Comparison of ENCODE assay signal across 1 cellular context in the genomic region with DNA sequence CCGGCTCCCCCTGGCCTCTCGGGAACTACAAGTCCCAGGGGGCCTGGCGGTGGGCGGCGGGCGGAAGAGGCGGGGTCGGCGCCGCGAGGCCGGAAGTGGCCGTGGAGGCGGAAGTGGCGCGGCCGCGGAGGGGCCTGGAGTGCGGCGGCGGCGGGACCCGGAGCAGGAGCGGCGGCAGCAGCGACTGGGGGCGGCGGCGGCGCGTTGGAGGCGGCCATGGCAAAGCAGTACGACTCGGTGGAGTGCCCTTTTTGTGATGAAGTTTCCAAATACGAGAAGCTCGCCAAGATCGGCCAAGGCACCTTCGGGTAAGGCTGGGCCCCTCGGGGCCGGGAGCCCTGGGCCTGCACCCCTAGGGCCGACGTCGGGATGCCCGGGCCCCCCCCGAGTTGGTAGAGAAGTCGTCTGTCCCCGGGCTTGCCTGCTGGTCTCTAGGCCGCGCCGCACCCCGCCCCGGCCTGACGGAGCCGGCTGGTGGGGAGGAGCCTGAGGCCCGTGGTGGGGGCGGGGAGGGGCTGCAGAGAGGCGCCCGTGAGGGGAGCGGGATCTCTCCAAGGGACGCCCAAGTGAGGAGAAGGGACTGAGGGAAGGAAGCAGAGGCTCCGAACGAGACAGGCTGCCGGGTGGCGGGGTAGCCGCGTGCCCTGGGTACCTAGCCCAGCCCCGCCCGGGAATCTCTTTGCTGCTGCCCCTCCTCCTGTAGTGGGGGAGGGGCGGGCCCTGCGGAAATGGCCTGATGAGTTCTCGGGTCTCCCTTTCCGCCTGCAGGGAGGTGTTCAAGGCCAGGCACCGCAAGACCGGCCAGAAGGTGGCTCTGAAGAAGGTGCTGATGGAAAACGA.
TF ChIP-seq lines count a peak whose summit lies in the region.

Gene CDK9, plus strand, starts transcription at position 102 of the 840 bp plus-strand sequence. Its CDS starts 115 bp downstream, at position 217.

TF ChIP-seq in HEK293, 187 proteins besides CTCF, POLR2A, EP300 and RAD21 (continued from another document and continues in another):
- TF ChIP-seq ZNF514 (tag by site-specific recombination; IDR thresholded peaks at IDR 0.05) (no peak), ZXDB (tag by site-specific recombination; IDR thresholded peaks at IDR 0.05) (peak; percentile 69), ZNF426 (tag by site-specific recombination; IDR thresholded peaks at IDR 0.05) (no peak), GLIS2 (tag by site-specific recombination; IDR thresholded peaks at IDR 0.05) (peak; percentile 62), ZNF37A (tag by site-specific recombination; IDR thresholded peaks at IDR 0.05) (0 out of 2 replicates have a peak, but pooled peaks have one; percentile 32), KLF8 (tag by site-specific recombination; IDR thresholded peaks at IDR 0.05) (peak; percentile 80), HOXC10 (CRISPR knock-in tag; IDR thresholded peaks at IDR 0.05) (no peak), ZNF266 (tag by site-specific recombination; IDR thresholded peaks at IDR 0.05; ENCODE audit: low read depth) (no peak), ZNF561 (tag by site-specific recombination; IDR thresholded peaks at IDR 0.05; ENCODE audit: borderline replicate concordance) (no peak; the same call in 1 of the 2 replicates), ZNF140 (tag by site-specific recombination; IDR thresholded peaks at IDR 0.05) (no peak), KLF9 (tag by site-specific recombination; IDR thresholded peaks at IDR 0.05; ENCODE audit: low read depth) (peak; percentile 74), ZNF501 (tag by site-specific recombination; IDR thresholded peaks at IDR 0.05) (0 out of 2 replicates have a peak, but pooled peaks have one; percentile 24), ZNF530 (tag by site-specific recombination; IDR thresholded peaks at IDR 0.05; ENCODE audit: low read depth) (no peak), ZIC2 (tag by site-specific recombination; IDR thresholded peaks at IDR 0.05) (peak; percentile 35; the same call in 1 of the 2 replicates), ZNF791 (tag by site-specific recombination; IDR thresholded peaks at IDR 0.05) (no peak), ZNF214 (tag by site-specific recombination; IDR thresholded peaks at IDR 0.05; ENCODE audit: borderline replicate concordance) (no peak), ZEB2 (tag by site-specific recombination; IDR thresholded peaks at IDR 0.05) (peak; percentile 79), ZNF280C (tag by site-specific recombination; IDR thresholded peaks at IDR 0.05) (no peak), WT1 (tag by site-specific recombination; IDR thresholded peaks at IDR 0.05) (peak; percentile 29; the same call in 1 of the 2 replicates), ZNF555 (tag by site-specific recombination; conservative IDR thresholded peaks at IDR 0.05) (no peak), ZNF16 (tag by site-specific recombination; IDR thresholded peaks at IDR 0.05; ENCODE audit: low read depth) (no peak), ZNF394 (tag by site-specific recombination; IDR thresholded peaks at IDR 0.05; ENCODE audit: borderline replicate concordance) (no peak), ZNF335 (tag by site-specific recombination; conservative IDR thresholded peaks at IDR 0.05) (peak; percentile 91), PRDM1 (tag by site-specific recombination; IDR thresholded peaks at IDR 0.05) (no peak), ZNF596 (tag by site-specific recombination; IDR thresholded peaks at IDR 0.05) (no peak), BCL6B (tag by site-specific recombination; IDR thresholded peaks at IDR 0.05) (no peak), ZNF366 (tag by site-specific recombination; conservative IDR thresholded peaks at IDR 0.05) (peak; percentile 54; the same call in 1 of the 2 replicates), ZNF112 (tag by site-specific recombination; IDR thresholded peaks at IDR 0.05) (no peak), ZFHX2 (tag by site-specific recombination; conservative IDR thresholded peaks at IDR 0.05) (no peak; the same call in 1 of the 2 replicates), ZNF677 (tag by site-specific recombination; IDR thresholded peaks at IDR 0.05) (peak; percentile 66; the same call in 1 of the 2 replicates), ZNF830 (tag by site-specific recombination; IDR thresholded peaks at IDR 0.05; ENCODE audit: low read depth) (no peak), ZNF549 (tag by site-specific recombination; IDR thresholded peaks at IDR 0.05) (no peak), OSR2 (tag by site-specific recombination; IDR thresholded peaks at IDR 0.05) (no peak), ZNF600 (tag by site-specific recombination; IDR thresholded peaks at IDR 0.05) (no peak), ZNF76 (tag by site-specific recombination; IDR thresholded peaks at IDR 0.05; ENCODE audit: borderline replicate concordance, low read depth) (peak; percentile 68; the same call in 1 of the 2 replicates), HIC1 (tag by site-specific recombination; IDR thresholded peaks at IDR 0.05) (peak; percentile 36; the same call in 1 of the 2 replicates), ZNF529 (tag by site-specific recombination; IDR thresholded peaks at IDR 0.05; ENCODE audit: insufficient replicate concordance) (no peak), ZNF785 (tag by site-specific recombination; IDR thresholded peaks at IDR 0.05) (no peak), ZNF670 (tag by site-specific recombination; IDR thresholded peaks at IDR 0.05; ENCODE audit: low read depth) (no peak), ZNF184 (tag by site-specific recombination; IDR thresholded peaks at IDR 0.05) (no peak), RBAK (tag by site-specific recombination; IDR thresholded peaks at IDR 0.05) (no peak), ZNF843 (tag by site-specific recombination; IDR thresholded peaks at IDR 0.05) (0 out of 2 replicates have a peak, but pooled peaks have one; percentile 17), ZNF2 (tag by site-specific recombination; IDR thresholded peaks at IDR 0.05) (0 out of 2 replicates have a peak, but pooled peaks have one; percentile 26), ZNF585B (tag by site-specific recombination; IDR thresholded peaks at IDR 0.05) (no peak)
- TF ChIP-seq, protein P1, sequence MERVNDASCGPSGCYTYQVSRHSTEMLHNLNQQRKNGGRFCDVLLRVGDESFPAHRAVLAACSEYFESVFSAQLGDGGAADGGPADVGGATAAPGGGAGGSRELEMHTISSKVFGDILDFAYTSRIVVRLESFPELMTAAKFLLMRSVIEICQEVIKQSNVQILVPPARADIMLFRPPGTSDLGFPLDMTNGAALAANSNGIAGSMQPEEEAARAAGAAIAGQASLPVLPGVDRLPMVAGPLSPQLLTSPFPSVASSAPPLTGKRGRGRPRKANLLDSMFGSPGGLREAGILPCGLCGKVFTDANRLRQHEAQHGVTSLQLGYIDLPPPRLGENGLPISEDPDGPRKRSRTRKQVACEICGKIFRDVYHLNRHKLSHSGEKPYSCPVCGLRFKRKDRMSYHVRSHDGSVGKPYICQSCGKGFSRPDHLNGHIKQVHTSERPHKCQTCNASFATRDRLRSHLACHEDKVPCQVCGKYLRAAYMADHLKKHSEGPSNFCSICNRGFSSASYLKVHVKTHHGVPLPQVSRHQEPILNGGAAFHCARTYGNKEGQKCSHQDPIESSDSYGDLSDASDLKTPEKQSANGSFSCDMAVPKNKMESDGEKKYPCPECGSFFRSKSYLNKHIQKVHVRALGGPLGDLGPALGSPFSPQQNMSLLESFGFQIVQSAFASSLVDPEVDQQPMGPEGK (tag by site-specific recombination; IDR thresholded peaks at IDR 0.05), result peak; percentile 89
- TF ChIP-seq, protein P2, sequence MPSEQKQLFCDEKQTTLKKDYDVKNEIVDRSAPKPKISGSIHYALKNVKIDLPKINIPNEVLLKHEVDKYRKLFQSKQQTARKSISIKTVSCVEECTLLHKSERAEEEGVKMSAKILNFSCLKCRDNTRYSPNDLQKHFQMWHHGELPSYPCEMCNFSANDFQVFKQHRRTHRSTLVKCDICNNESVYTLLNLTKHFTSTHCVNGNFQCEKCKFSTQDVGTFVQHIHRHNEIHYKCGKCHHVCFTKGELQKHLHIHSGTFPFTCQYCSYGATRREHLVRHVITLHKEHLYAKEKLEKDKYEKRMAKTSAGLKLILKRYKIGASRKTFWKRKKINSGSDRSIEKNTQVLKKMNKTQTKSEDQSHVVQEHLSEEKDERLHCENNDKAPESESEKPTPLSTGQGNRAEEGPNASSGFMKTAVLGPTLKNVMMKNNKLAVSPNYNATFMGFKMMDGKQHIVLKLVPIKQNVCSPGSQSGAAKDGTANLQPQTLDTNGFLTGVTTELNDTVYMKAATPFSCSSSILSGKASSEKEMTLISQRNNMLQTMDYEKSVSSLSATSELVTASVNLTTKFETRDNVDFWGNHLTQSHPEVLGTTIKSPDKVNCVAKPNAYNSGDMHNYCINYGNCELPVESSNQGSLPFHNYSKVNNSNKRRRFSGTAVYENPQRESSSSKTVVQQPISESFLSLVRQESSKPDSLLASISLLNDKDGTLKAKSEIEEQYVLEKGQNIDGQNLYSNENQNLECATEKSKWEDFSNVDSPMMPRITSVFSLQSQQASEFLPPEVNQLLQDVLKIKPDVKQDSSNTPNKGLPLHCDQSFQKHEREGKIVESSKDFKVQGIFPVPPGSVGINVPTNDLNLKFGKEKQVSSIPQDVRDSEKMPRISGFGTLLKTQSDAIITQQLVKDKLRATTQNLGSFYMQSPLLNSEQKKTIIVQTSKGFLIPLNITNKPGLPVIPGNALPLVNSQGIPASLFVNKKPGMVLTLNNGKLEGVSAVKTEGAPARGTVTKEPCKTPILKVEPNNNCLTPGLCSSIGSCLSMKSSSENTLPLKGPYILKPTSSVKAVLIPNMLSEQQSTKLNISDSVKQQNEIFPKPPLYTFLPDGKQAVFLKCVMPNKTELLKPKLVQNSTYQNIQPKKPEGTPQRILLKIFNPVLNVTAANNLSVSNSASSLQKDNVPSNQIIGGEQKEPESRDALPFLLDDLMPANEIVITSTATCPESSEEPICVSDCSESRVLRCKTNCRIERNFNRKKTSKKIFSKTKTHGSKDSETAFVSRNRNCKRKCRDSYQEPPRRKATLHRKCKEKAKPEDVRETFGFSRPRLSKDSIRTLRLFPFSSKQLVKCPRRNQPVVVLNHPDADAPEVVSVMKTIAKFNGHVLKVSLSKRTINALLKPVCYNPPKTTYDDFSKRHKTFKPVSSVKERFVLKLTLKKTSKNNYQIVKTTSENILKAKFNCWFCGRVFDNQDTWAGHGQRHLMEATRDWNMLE (tag by site-specific recombination; conservative IDR thresholded peaks at IDR 0.05; ENCODE audit: low read depth), result no peak
- TF ChIP-seq, protein P3, sequence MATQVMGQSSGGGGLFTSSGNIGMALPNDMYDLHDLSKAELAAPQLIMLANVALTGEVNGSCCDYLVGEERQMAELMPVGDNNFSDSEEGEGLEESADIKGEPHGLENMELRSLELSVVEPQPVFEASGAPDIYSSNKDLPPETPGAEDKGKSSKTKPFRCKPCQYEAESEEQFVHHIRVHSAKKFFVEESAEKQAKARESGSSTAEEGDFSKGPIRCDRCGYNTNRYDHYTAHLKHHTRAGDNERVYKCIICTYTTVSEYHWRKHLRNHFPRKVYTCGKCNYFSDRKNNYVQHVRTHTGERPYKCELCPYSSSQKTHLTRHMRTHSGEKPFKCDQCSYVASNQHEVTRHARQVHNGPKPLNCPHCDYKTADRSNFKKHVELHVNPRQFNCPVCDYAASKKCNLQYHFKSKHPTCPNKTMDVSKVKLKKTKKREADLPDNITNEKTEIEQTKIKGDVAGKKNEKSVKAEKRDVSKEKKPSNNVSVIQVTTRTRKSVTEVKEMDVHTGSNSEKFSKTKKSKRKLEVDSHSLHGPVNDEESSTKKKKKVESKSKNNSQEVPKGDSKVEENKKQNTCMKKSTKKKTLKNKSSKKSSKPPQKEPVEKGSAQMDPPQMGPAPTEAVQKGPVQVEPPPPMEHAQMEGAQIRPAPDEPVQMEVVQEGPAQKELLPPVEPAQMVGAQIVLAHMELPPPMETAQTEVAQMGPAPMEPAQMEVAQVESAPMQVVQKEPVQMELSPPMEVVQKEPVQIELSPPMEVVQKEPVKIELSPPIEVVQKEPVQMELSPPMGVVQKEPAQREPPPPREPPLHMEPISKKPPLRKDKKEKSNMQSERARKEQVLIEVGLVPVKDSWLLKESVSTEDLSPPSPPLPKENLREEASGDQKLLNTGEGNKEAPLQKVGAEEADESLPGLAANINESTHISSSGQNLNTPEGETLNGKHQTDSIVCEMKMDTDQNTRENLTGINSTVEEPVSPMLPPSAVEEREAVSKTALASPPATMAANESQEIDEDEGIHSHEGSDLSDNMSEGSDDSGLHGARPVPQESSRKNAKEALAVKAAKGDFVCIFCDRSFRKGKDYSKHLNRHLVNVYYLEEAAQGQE (tag by site-specific recombination; IDR thresholded peaks at IDR 0.05), result 0 out of 2 replicates have a peak, but pooled peaks have one; percentile 23
